13 cellular contexts compared by ENCODE assay signal in the genomic region with DNA sequence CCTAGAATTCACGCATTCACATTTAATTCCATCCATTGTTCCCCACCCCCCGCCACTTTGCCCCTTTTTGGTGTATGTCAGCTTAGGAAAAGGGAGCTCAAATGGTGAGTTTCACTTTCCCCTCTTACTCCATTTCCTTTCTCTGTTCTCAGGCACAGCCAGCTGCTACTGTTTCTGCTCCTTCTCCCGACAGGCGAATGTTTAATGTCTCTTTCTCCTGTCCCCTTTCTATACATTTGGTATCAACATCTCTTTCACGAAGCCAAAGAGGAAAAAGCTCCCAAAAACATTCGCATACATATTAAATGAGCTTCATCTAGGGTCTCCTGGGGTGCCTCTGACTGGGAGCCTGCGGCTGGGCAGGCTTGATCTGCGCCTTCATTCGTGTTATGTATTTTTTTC.
A peak's percentile ranks its signal among the peaks of the same experiment; 100 is the strongest.
DNase-seq lines count a peak whose midpoint lies in the region; ATAC-seq and TF ChIP-seq lines count a peak whose summit lies in the region.
"Had no signal": no experiment of that assay in that cellular context is flagged by ENCODE, and none has a peak within 500 bp of the region (broad histone marks: within the 10 kb centered on the region; RNA-seq: fewer than 3 reads in every experiment).

No MANE protein-coding gene starts in this region.

- no peaks in the 10 kb centered on the region for H3K4me1 ChIP-seq in OCI-LY3 (ENCODE audit: low read length)
- H3K4me1 ChIP-seq in psoas muscle = peaks cover 5% of the 10 kb centered on the region

- no peak overlapping the region for H2AFZ ChIP-seq in OCI-LY3 (ENCODE audit: low read depth, low read length)

- no peak overlapping the region for H3K27ac ChIP-seq in OCI-LY3 (ENCODE audit: low read length)
- no peak overlapping the region for H3K27ac ChIP-seq in psoas muscle

- H3K79me2 ChIP-seq in OCI-LY3 (ENCODE audit: low read length) = no peaks in the 10 kb centered on the region

- H3K27me3 Mint-ChIP-seq in glutamatergic neuron (ENCODE audit: unreplicated experiment) = no peaks in the 10 kb centered on the region
- H3K27me3 Mint-ChIP-seq: activated B cell treated with CpG ODN at 0.5 μM for 24 hours had no signal

- peaks cover 10% of the 10 kb centered on the region for H3K4me1 Mint-ChIP-seq in glutamatergic neuron (ENCODE audit: low read depth, unreplicated experiment)
- H3K4me1 Mint-ChIP-seq: activated B cell treated with CpG ODN at 0.5 μM for 24 hours had no signal

- H3K36me3 Mint-ChIP-seq in glutamatergic neuron (ENCODE audit: unreplicated experiment) = no peaks in the 10 kb centered on the region

- 12 to 24% (median 17%) methylated on average over 9 of the region's 9 CpGs for WGBS in psoas muscle, 3 donors

- DNase-seq in EH (ENCODE audit: low read depth) (peak; percentile 23), glutamatergic neuron (no peak), psoas muscle (no peak), H7 (no peak)
- no peak for DNase-seq in activated naive CD4-positive, alpha-beta T cell (lab: John Stamatoyannopoulos, UW)
- DNase-seq: activated B cell treated with CpG ODN at 0.5 μM for 24 hours, caudate nucleus, DMS79, NCI-H2171 treated with DMSO at 0.1 percent for 48 hours had no signal

- peak overlapping the region; percentile 44 for H3K4me2 ChIP-seq in OCI-LY3 (ENCODE audit: low read length)

- H3K9me3 ChIP-seq in OCI-LY3 (ENCODE audit: insufficient read depth, low read length) = no peaks in the 10 kb centered on the region
- no peaks in the 10 kb centered on the region for H3K9me3 ChIP-seq in psoas muscle

- TF ChIP-seq CTCF in OCI-LY3 (IDR thresholded peaks at IDR 0.05; ENCODE audit: low read depth, low read length) = no peak
- no peak for TF ChIP-seq CTCF in glutamatergic neuron (IDR thresholded peaks at IDR 0.05; ENCODE audit: partially characterized antibody, unreplicated experiment)
- no peak for TF ChIP-seq CTCF in psoas muscle (IDR thresholded peaks at IDR 0.05)

- H3K4me3 ChIP-seq in OCI-LY3 (ENCODE audit: low read length) = peak overlapping the region; percentile 45
- peak overlapping the region; percentile 56 for H3K4me3 ChIP-seq in psoas muscle
- H3K4me3 ChIP-seq in H7 (ENCODE audit: insufficient read depth, low read depth, low read length) = no peak overlapping the region
- H3K4me3 ChIP-seq: lung had no signal

- H3K4me3 Mint-ChIP-seq in glutamatergic neuron (ENCODE audit: unreplicated experiment) = peak overlapping the region; percentile 49
- H3K4me3 Mint-ChIP-seq: activated B cell treated with CpG ODN at 0.5 μM for 24 hours had no signal

- ATAC-seq in psoas muscle = no peak
- no peak for ATAC-seq in HG02870 (IDR thresholded peaks at IDR 0.05; ENCODE audit: unreplicated experiment)
- ATAC-seq in GM21447 (IDR thresholded peaks at IDR 0.05; ENCODE audit: unreplicated experiment) = no peak

- H3K36me3 ChIP-seq in OCI-LY3 (replicated peaks; ENCODE audit: low read depth, low read length) = no peaks in the 10 kb centered on the region
- no peaks in the 10 kb centered on the region for H3K36me3 ChIP-seq in psoas muscle (ENCODE audit: insufficient read depth in 1 of 2, low read depth in 1 of 2)
- H3K36me3 ChIP-seq in H7 (replicated peaks; ENCODE audit: control insufficient read depth, insufficient read depth, low read length) = no peaks in the 10 kb centered on the region

- H3K27me3 ChIP-seq in OCI-LY3 (ENCODE audit: low read depth, low read length) (peaks cover 26% of the 10 kb centered on the region), psoas muscle (ENCODE audit: insufficient read depth in 3 of 3, low read length in 2 of 3) (no peaks in the 10 kb centered on the region), H7 (ENCODE audit: control insufficient read depth, insufficient read depth, low read length) (no peaks in the 10 kb centered on the region)

- no peaks in the 10 kb centered on the region for H3K9me3 Mint-ChIP-seq in glutamatergic neuron (ENCODE audit: unreplicated experiment)
- H3K9me3 Mint-ChIP-seq: activated B cell treated with CpG ODN at 0.5 μM for 24 hours had no signal

- H4K20me1 ChIP-seq in OCI-LY3 (ENCODE audit: insufficient read depth, low read length) = no peaks in the 10 kb centered on the region

- intact Hi-C loops in psoas muscle (cut with DNase I) = no loop called here

- H3K9ac ChIP-seq in OCI-LY3 (ENCODE audit: low read length) = no peak overlapping the region

- no peak overlapping the region for H3K27ac Mint-ChIP-seq in glutamatergic neuron (ENCODE audit: unreplicated experiment)
- H3K27ac Mint-ChIP-seq: activated B cell treated with CpG ODN at 0.5 μM for 24 hours had no signal
